8 cellular contexts compared by ENCODE assay signal in genomic region chr21:38985423-38986378, GRCh38.
DNase-seq lines count a peak whose midpoint lies in the region; ATAC-seq and TF ChIP-seq lines count a peak whose summit lies in the region.

No MANE protein-coding gene starts in this region.

- whole genome bisulfite sequencing in esophagus, 2 donors = 13 to 23% methylated on average over 20 of the region's 20 CpGs

- H3K36me3 ChIP-seq in esophagus (ENCODE audit: control insufficient read depth in 2 of 2, insufficient read depth in 2 of 2, low read length in 1 of 2) = no peaks in the 10 kb centered on the region

- peak; percentile 75 for DNase-seq in activated effector memory CD4-positive, alpha-beta T cell treated with anti-CD3 and anti-CD28 coated beads, Interleukin-2, amount 50 U/mL, for 16 hours
- no peak for DNase-seq in activated effector memory CD4-positive, alpha-beta T cell treated with Interleukin-2 at 50 U/mL for 16 hours
- DNase-seq in NCI-H1436 treated with DMSO at 0.1 percent for 48 hours (lab: John Stamatoyannopoulos, UW) (peak; percentile 27), activated B cell treated with CpG ODN at 0.5 μM for 24 hours (no peak), posterior vena cava (ENCODE audit: low spot score) (peak; percentile 91)

- peak overlapping the region; percentile 17 for H3K4me3 Mint-ChIP-seq in activated B cell treated with CpG ODN at 0.5 μM for 24 hours

- ATAC-seq in activated B cell treated with CpG ODN at 0.5 μM for 24 hours (ENCODE audit: low read depth) (no peak), HG02610 (IDR thresholded peaks at IDR 0.05; ENCODE audit: unreplicated experiment) (no peak), HG03439 (IDR thresholded peaks at IDR 0.05; ENCODE audit: unreplicated experiment) (no peak)

- peaks cover 3% of the 10 kb centered on the region for H3K9me3 Mint-ChIP-seq in activated B cell treated with CpG ODN at 0.5 μM for 24 hours

- H3K27me3 ChIP-seq in esophagus (ENCODE audit: control insufficient read depth in 1 of 2, insufficient read depth in 2 of 2, low read length in 2 of 2) = no peaks in the 10 kb centered on the region

- H3K4me1 Mint-ChIP-seq in activated B cell treated with CpG ODN at 0.5 μM for 24 hours = peaks cover 14% of the 10 kb centered on the region

- CTCF ChIA-PET in activated B cell treated with CpG ODN at 0.5 μM for 24 hours (lab: Charles Lee) = no interaction called here

- no peak overlapping the region for H3K27ac Mint-ChIP-seq in activated B cell treated with CpG ODN at 0.5 μM for 24 hours

- TF ChIP-seq CTCF in activated B cell treated with CpG ODN at 0.5 μM for 24 hours (IDR thresholded peaks at IDR 0.05) = no peak

- H3K4me3 ChIP-seq in esophagus (ENCODE audit: low read depth in 1 of 2, low read length in 2 of 2) = no peak overlapping the region

- H3K27me3 Mint-ChIP-seq in activated B cell treated with CpG ODN at 0.5 μM for 24 hours = peaks cover 71% of the 10 kb centered on the region

- peak overlapping the region; percentile 82 to 84 for H3K27ac ChIP-seq in esophagus (ENCODE audit: low read depth in 2 of 2, low read length in 1 of 2)

- H3K9me3 ChIP-seq in esophagus (ENCODE audit: control insufficient read depth in 2 of 2, insufficient read depth in 1 of 2, low read depth in 1 of 2, low read length in 1 of 2) = no peaks in the 10 kb centered on the region

- no peaks in the 10 kb centered on the region for H3K36me3 Mint-ChIP-seq in activated B cell treated with CpG ODN at 0.5 μM for 24 hours (ENCODE audit: low read depth)

- intact Hi-C loops in activated B cell treated with CpG ODN at 0.5 μM for 24 hours (cut with micrococcal nuclease) (no loop called here), posterior vena cava (cut with DNase I) (no loop called here)

- peaks cover 3 to 6% of the 10 kb centered on the region in 2 donors for H3K4me1 ChIP-seq in esophagus (ENCODE audit: control insufficient read depth in 2 of 2, insufficient read depth in 2 of 2, low read length in 1 of 2)

- POLR2A ChIA-PET in activated B cell treated with CpG ODN at 0.5 μM for 24 hours (lab: Charles Lee) = no interaction called here

Comparison
In these comparisons a context has a peak if more than half of its experiments do, and no peak if none do; other contexts are left out.
1. DNase-seq: peak in activated effector memory CD4-positive, alpha-beta T cell treated with anti-CD3 and anti-CD28 coated beads, Interleukin-2, amount 50 U/mL, for 16 hours (single experiment), NCI-H1436 treated with DMSO at 0.1 percent for 48 hours (single experiment) and posterior vena cava (single experiment); none in activated effector memory CD4-positive, alpha-beta T cell treated with Interleukin-2 at 50 U/mL for 16 hours (single experiment) and activated B cell treated with CpG ODN at 0.5 μM for 24 hours (single experiment).